24 cellular contexts compared by ENCODE assay signal in genomic region chr12:39329015-39329414, GRCh38.
DNase-seq lines count a peak whose midpoint lies in the region; ATAC-seq and TF ChIP-seq lines count a peak whose summit lies in the region.
"Had no signal": no experiment of that assay in that cellular context is flagged by ENCODE, and none has a peak within 500 bp of the region (broad histone marks: within the 10 kb centered on the region; RNA-seq: fewer than 3 reads in every experiment).

No MANE protein-coding gene starts in this region.

- no peak overlapping the region for H3K27ac Mint-ChIP-seq in T-helper 17 cell
- H3K27ac Mint-ChIP-seq: IgD-negative memory B cell had no signal

- H2AFZ ChIP-seq in mesenchymal stem cell (ENCODE audit: low read depth, low read length) = no peak overlapping the region

- peaks cover 7% of the 10 kb centered on the region for H3K4me1 Mint-ChIP-seq in T-helper 17 cell
- H3K4me1 Mint-ChIP-seq: CD14-positive monocyte had no signal

- H2BK120ac ChIP-seq in mesenchymal stem cell (ENCODE audit: low read depth, low read length) = no peak overlapping the region

- H3K4me3 ChIP-seq in BE2C (ENCODE audit: low read depth, low read length) (no peak overlapping the region), choroid plexus epithelial cell (ENCODE audit: low read depth, low read length) (no peak overlapping the region), mesenchymal stem cell (ENCODE audit: insufficient read depth in 1 of 2, low read depth in 1 of 2, low read length in 2 of 2) (no peak overlapping the region)
- H3K4me3 ChIP-seq: pancreas, right lobe of liver, uterus had no signal

- no peak overlapping the region for H2BK12ac ChIP-seq in mesenchymal stem cell (ENCODE audit: low read length in 2 of 2)

- no peak overlapping the region for H2BK5ac ChIP-seq in mesenchymal stem cell (ENCODE audit: low read depth, low read length, poor library complexity, severe bottlenecking)

- H3K27me3 ChIP-seq in BE2C = no peaks in the 10 kb centered on the region
- no peaks in the 10 kb centered on the region for H3K27me3 ChIP-seq in mesenchymal stem cell (ENCODE audit: control insufficient read depth in 1 of 2, insufficient read depth in 1 of 2, low read length in 2 of 2)
- H3K27me3 ChIP-seq: pancreas, right lobe of liver, uterus had no signal

- no peak overlapping the region for H3K14ac ChIP-seq in mesenchymal stem cell (ENCODE audit: low read length in 2 of 2)

- H3K4me1 ChIP-seq in BE2C (peaks cover 31% of the 10 kb centered on the region), mesenchymal stem cell (ENCODE audit: control insufficient read depth, insufficient read depth, low read depth, low read length) (no peaks in the 10 kb centered on the region)
- H3K4me1 ChIP-seq: pancreas, right lobe of liver, uterus had no signal

- no peak overlapping the region for H2BK15ac ChIP-seq in mesenchymal stem cell (ENCODE audit: low read depth, poor library complexity, severe bottlenecking)

- no peak overlapping the region for H3K27ac ChIP-seq in RWPE1
- H3K27ac ChIP-seq in mesenchymal stem cell (ENCODE audit: low read length, poor library complexity, severe bottlenecking) = no peak overlapping the region
- H3K27ac ChIP-seq: pancreas, right lobe of liver, uterus had no signal

- H3K4me2 ChIP-seq in mesenchymal stem cell (ENCODE audit: low read length, poor library complexity, severe bottlenecking) = no peak overlapping the region

- CTCF ChIA-PET in RWPE1 (lab: Yijun Ruan, JAX) = interaction anchor here (0.8 kb wide), 1 partner anchor 11 kb away, joined by 3 read pairs; no protein-coding TSS in a partner anchor

- H3K36me3 Mint-ChIP-seq in T-helper 17 cell (ENCODE audit: low read depth) = peaks cover 3% of the 10 kb centered on the region
- H3K36me3 Mint-ChIP-seq: CD14-positive monocyte, IgD-negative memory B cell had no signal

- no peak overlapping the region for H4K91ac ChIP-seq in mesenchymal stem cell (ENCODE audit: low read length)

- no peak overlapping the region for H3K18ac ChIP-seq in mesenchymal stem cell (ENCODE audit: low read depth in 1 of 2, low read length in 2 of 2)

- H3K9ac ChIP-seq in mesenchymal stem cell (ENCODE audit: low read length) = no peak overlapping the region

- no peak overlapping the region for H3K23ac ChIP-seq in mesenchymal stem cell (ENCODE audit: low read length in 2 of 2)

- no peak overlapping the region for H2AK5ac ChIP-seq in mesenchymal stem cell (ENCODE audit: low read length, severe bottlenecking)

- H3K79me1 ChIP-seq in mesenchymal stem cell (replicated peaks; ENCODE audit: low read length, poor library complexity, severe bottlenecking) = no peaks in the 10 kb centered on the region

- peak; percentile 25 for DNase-seq in BE2C
- DNase-seq in RWPE1 (ENCODE audit: low spot score) = peak; percentile 8
- DNase-seq in choroid plexus epithelial cell (ENCODE audit: low read depth) = peak; percentile 13
- DNase-seq in mesenchymal stem cell = peak; percentile 16
- DNase-seq in NCI-H2227 (lab: John Stamatoyannopoulos, UW; ENCODE audit: unreplicated experiment) = no peak
- no peak for DNase-seq in T-helper 17 cell
- no peak for DNase-seq in left lobe of liver (ENCODE audit: low spot score)
- DNase-seq: activated CD4-positive, alpha-beta T cell treated with anti-CD3 and anti-CD28 coated beads, Interleukin-2, amount 50 U/mL, for 48 hours; activated naive CD4-positive, alpha-beta T cell treated with Interleukin-2 at 50 U/mL for 16 hours; DMS 273 treated with DMSO at 0.1 percent for 48 hours; effector memory CD8-positive, alpha-beta T cell; GF-D8; hippocampal formation; MM.1S; NCI-H2227 treated with DMSO at 0.1 percent for 48 hours; NCI-H774; pancreas; right lobe of liver; SIG-M5; T-helper 2 cell; uterus had no signal

- H3K4me3 Mint-ChIP-seq in T-helper 17 cell = no peak overlapping the region
- H3K4me3 Mint-ChIP-seq: CD14-positive monocyte, IgD-negative memory B cell had no signal

- WGBS in mesenchymal stem cell = 11% methylated on average over 1 of the region's 1 CpG

- H4K8ac ChIP-seq in mesenchymal stem cell (ENCODE audit: low read length) = no peak overlapping the region

- H3K36me3 ChIP-seq in BE2C (peaks cover 96% of the 10 kb centered on the region), mesenchymal stem cell (ENCODE audit: control insufficient read depth in 1 of 2, insufficient read depth in 2 of 2, low read depth in 1 of 2, low read length in 2 of 2) (peaks cover 3 to 9% of the 10 kb centered on the region in 2 experiments)
- H3K36me3 ChIP-seq: uterus had no signal

- TF ChIP-seq CTCF in BE2C (IDR thresholded peaks at IDR 0.05; ENCODE audit: low read depth, low read length) (no peak), RWPE1 (conservative IDR thresholded peaks at IDR 0.05; ENCODE audit: low read depth) (no peak), choroid plexus epithelial cell (conservative IDR thresholded peaks at IDR 0.05; ENCODE audit: low read depth, low read length) (no peak)

- POLR2A ChIA-PET in RWPE1 (lab: Yijun Ruan, JAX; ENCODE audit: low non-redundant PET) = no interaction called here

- ATAC-seq in T-helper 17 cell (no peak), HG02763 (IDR thresholded peaks at IDR 0.05; ENCODE audit: unreplicated experiment) (no peak), left lobe of liver (no peak)
- ATAC-seq: effector memory CD8-positive, alpha-beta T cell; pancreas had no signal

- no peaks in the 10 kb centered on the region for H3K27me3 Mint-ChIP-seq in T-helper 17 cell
- H3K27me3 Mint-ChIP-seq: effector memory CD8-positive, alpha-beta T cell; IgD-negative memory B cell had no signal

- H3K4ac ChIP-seq in mesenchymal stem cell (ENCODE audit: low read depth in 1 of 2, low read length in 2 of 2) = no peak overlapping the region

- H3K9me3 ChIP-seq in BE2C (no peaks in the 10 kb centered on the region), mesenchymal stem cell (ENCODE audit: control insufficient read depth, low read length) (no peaks in the 10 kb centered on the region), T-helper 17 cell (ENCODE audit: control insufficient read depth, low read length, poor library complexity, severe bottlenecking) (no peaks in the 10 kb centered on the region)
- H3K9me3 ChIP-seq: pancreas, right lobe of liver, uterus had no signal

Comparison
In these comparisons a context has a peak if more than half of its experiments do, and no peak if none do; other contexts are left out.
1. DNase-seq: peak in BE2C (single experiment), RWPE1 (single experiment), choroid plexus epithelial cell (single experiment) and mesenchymal stem cell (single experiment); none in NCI-H2227 (single experiment), T-helper 17 cell (0 of 3) and left lobe of liver (single experiment).